20 cellular contexts compared by ENCODE assay signal in the genomic region with DNA sequence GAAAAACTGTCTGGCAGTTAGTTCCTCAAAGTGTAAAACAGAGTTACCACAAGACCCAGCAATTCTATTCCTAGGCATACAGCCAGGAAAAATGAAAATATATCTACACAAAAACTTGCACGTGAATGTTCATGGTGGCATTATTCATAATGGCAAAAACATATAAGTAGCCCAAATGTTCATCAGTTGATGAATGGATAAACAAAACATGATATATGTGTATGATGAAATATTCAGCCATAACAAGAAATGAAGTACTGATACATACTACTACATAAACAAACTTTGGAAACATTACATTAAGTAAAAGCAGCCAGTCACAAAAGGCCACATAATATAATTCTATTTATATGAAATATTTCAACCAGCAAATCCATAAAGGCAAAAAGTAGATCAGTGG.
"Had no signal": no experiment of that assay in that cellular context is flagged by ENCODE, and none has a peak within 500 bp of the region (broad histone marks: within the 10 kb centered on the region; RNA-seq: fewer than 3 reads in every experiment).

No MANE protein-coding gene starts in this region.

- DNase-seq: activated CD4-positive, alpha-beta T cell treated with anti-CD3 and anti-CD28 coated beads for 1 hour; activated CD4-positive, alpha-beta T cell treated with anti-CD3 and anti-CD28 coated beads, Interleukin-2, amount 50 U/mL, for 48 hours; activated CD8-positive, alpha-beta memory T cell treated with anti-CD3 and anti-CD28 coated beads, Interleukin-2, amount 10 ng/mL, durations not matched to agents 7 days and 5 days; activated effector memory CD4-positive, alpha-beta T cell treated with anti-CD3 and anti-CD28 coated beads, Interleukin-2, amount 50 U/mL, for 16 hours; activated T-cell treated with anti-CD3 and anti-CD28 coated beads, Interleukin-2, amount 50 U/mL, for 1 hour; amniotic stem cell; body of pancreas; caudate nucleus; cortex of kidney; effector memory CD4-positive, alpha-beta T cell; left colon; naive B cell; stimulated activated CD4-positive, alpha-beta T cell treated with anti-CD3 and anti-CD28 coated beads, Interleukin-1b, Interleukin-23, amount 100 ng/mL, for 48 hours; stimulated activated naive CD8-positive, alpha-beta T cell treated with anti-CD3 and anti-CD28 coated beads, Interleukin-15, amount 100 ng/mL, for 72 hours; upper lobe of left lung had no signal

- H3K9me3 Mint-ChIP-seq: activated naive CD4-positive, alpha-beta T cell treated with anti-CD3 and anti-CD28 coated beads, Interleukin-2, amount 50 U/mL, for 24 hours; stimulated activated naive CD8-positive, alpha-beta T cell treated with anti-CD3 and anti-CD28 coated beads, Interleukin-15, amount 100 ng/mL, for 72 hours had no signal

- H3K27ac ChIP-seq: body of pancreas, parathyroid adenoma, upper lobe of left lung, VCaP had no signal

- H3K9me3 ChIP-seq: body of pancreas, upper lobe of left lung had no signal

- H3K27me3 ChIP-seq: body of pancreas, upper lobe of left lung had no signal

- H3K4me3 Mint-ChIP-seq: activated CD8-positive, alpha-beta memory T cell treated with anti-CD3 and anti-CD28 coated beads, Interleukin-2, amount 10 ng/mL, durations not matched to agents 7 days and 5 days; activated naive CD4-positive, alpha-beta T cell treated with anti-CD3 and anti-CD28 coated beads, Interleukin-2, amount 50 U/mL, for 24 hours; stimulated activated naive CD8-positive, alpha-beta T cell treated with anti-CD3 and anti-CD28 coated beads, Interleukin-15, amount 100 ng/mL, for 72 hours; T-helper 2 cell treated with Interferon-gamma antibody and Interleukin-4, amounts not matched to agents 5 μg/mL and 100 μg/mL, for 36 hours had no signal

- H2AFZ ChIP-seq: parathyroid adenoma had no signal

- H3K9ac ChIP-seq: parathyroid adenoma had no signal

- H3K4me3 ChIP-seq: body of pancreas, lung, upper lobe of left lung had no signal

- H3K27ac Mint-ChIP-seq: activated CD8-positive, alpha-beta memory T cell treated with anti-CD3 and anti-CD28 coated beads, Interleukin-2, amount 10 ng/mL, durations not matched to agents 7 days and 5 days; activated naive CD4-positive, alpha-beta T cell treated with anti-CD3 and anti-CD28 coated beads, Interleukin-2, amount 50 U/mL, for 24 hours; T-helper 2 cell treated with Interferon-gamma antibody and Interleukin-4, amounts not matched to agents 5 μg/mL and 100 μg/mL, for 36 hours had no signal

- ATAC-seq: activated CD8-positive, alpha-beta memory T cell treated with anti-CD3 and anti-CD28 coated beads, Interleukin-2, amount 10 ng/mL, durations not matched to agents 7 days and 5 days; body of pancreas; left colon; stimulated activated naive CD8-positive, alpha-beta T cell treated with anti-CD3 and anti-CD28 coated beads, Interleukin-15, amount 100 ng/mL, for 72 hours had no signal

- H3K4me1 ChIP-seq: body of pancreas, upper lobe of left lung had no signal

- H3K27me3 Mint-ChIP-seq: activated CD8-positive, alpha-beta memory T cell treated with anti-CD3 and anti-CD28 coated beads, Interleukin-2, amount 10 ng/mL, durations not matched to agents 7 days and 5 days; activated naive CD4-positive, alpha-beta T cell treated with anti-CD3 and anti-CD28 coated beads, Interleukin-2, amount 50 U/mL, for 24 hours; naive B cell; stimulated activated naive CD8-positive, alpha-beta T cell treated with anti-CD3 and anti-CD28 coated beads, Interleukin-15, amount 100 ng/mL, for 72 hours had no signal
